In the genomic region with DNA sequence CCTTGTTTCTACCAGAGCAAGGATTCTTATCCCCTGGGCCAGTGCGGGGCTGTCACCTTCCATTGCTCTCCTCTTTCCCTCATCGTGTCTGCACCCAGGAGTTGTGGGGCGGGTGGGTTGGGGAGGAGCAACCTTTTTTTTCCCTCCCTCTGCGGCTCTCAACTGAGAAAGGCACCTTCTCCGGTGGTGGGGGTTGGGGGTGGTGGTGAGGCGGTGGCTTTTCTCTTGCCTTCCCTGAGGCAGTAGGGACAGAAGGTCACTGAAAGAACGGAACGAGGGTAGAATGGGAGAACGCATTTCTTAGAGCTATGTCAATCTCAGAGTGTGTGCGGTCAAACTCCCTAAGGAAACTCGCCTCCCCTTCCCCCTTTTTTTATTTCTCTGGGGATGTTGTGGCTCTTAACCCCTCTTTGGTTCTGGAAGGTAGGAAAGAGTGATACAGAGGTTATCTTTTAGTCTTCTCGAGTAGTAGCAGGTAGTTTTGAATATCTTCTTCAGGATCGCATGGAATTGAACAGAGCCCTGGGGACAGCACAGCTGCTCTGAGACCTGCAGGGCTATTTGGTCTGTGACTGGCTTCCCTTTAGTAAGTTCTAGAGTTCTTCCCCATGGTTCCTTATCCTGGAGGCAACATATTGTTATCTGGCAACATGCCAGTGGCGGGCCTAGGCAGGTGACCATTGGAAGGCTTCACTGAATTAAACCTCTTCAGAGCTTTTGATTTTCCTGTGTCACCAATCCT, we compare ENCODE assay signal across 8 cellular contexts. TPM values are rescaled to one million over a fixed set of nuclear protein-coding genes. Genes with fewer than 3 reads are reported as not detected.
A peak's percentile ranks its signal among the peaks of the same experiment; 100 is the strongest.
DNase-seq lines count a peak whose midpoint lies in the region; ATAC-seq and TF ChIP-seq lines count a peak whose summit lies in the region.

No MANE protein-coding gene starts in this region.

- H3K27me3 ChIP-seq in CD4-positive, CD25-positive, alpha-beta regulatory T cell (ENCODE audit: control insufficient read depth, insufficient read depth, low read length): no peaks in the 10 kb centered on the region
- H3K27me3 ChIP-seq in SJCRH30: no peaks in the 10 kb centered on the region
- H3K27me3 ChIP-seq in trophoblast cell (ENCODE audit: insufficient read depth, low read length): no peaks in the 10 kb centered on the region
- H3K27me3 ChIP-seq in uterus: no peaks in the 10 kb centered on the region

- H3K14ac ChIP-seq in trophoblast cell (ENCODE audit: low read length): peak overlapping the region; percentile 100

- H3K36me3 ChIP-seq in CD4-positive, CD25-positive, alpha-beta regulatory T cell (ENCODE audit: control insufficient read depth, insufficient read depth, low read length): peaks cover 4% of the 10 kb centered on the region
- H3K36me3 ChIP-seq in SJCRH30 (peaks cover 4% of the 10 kb centered on the region; the same call in 1 of the 2 replicates), trophoblast cell (ENCODE audit: control insufficient read depth in 1 of 2, insufficient read depth in 2 of 2, low read length in 2 of 2) (peaks cover 0 to 3% of the 10 kb centered on the region in 2 experiments), uterus (no peaks in the 10 kb centered on the region)

- H3K4me3 ChIP-seq in CD4-positive, CD25-positive, alpha-beta regulatory T cell (ENCODE audit: low read depth, low read length): peak overlapping the region; percentile 92
- H3K4me3 ChIP-seq in SJCRH30 (peak overlapping the region; percentile 98), trophoblast cell (ENCODE audit: low read depth, low read length) (peak overlapping the region; percentile 99), uterus (peak overlapping the region; percentile 91 to 99)

- H3K27ac Mint-ChIP-seq in CD4-positive, CD25-positive, alpha-beta regulatory T cell: peak overlapping the region; percentile 98 to 100 (median 99)
- H3K27ac Mint-ChIP-seq in activated naive CD4-positive, alpha-beta T cell treated with anti-CD3 and anti-CD28 coated beads, Interleukin-2, amount 10 ng/mL, durations not matched to agents 7 days and 5 days: peak overlapping the region; percentile 95

- H2AK5ac ChIP-seq in trophoblast cell (ENCODE audit: low read length): peak overlapping the region; percentile 100

- H2BK12ac ChIP-seq in trophoblast cell (ENCODE audit: low read length): no peak overlapping the region

- CTCF ChIA-PET in activated naive CD4-positive, alpha-beta T cell treated with anti-CD3 and anti-CD28 coated beads, Interleukin-2, amount 10 ng/mL, durations not matched to agents 7 days and 5 days (lab: Charles Lee): interaction anchor here (1.0 to 1.4 kb wide), 3 partner anchors 13 to 55 kb away, joined by 3 to 4 read pairs (median 3); partner anchors contain the start of gene DHX40

- peaks cover 25% of the 10 kb centered on the region for H3K79me2 ChIP-seq in trophoblast cell (ENCODE audit: control insufficient read depth, insufficient read depth, low read length, poor library complexity)

- H3K4me1 Mint-ChIP-seq in CD4-positive, CD25-positive, alpha-beta regulatory T cell: peaks cover 18 to 66% (median 54%) of the 10 kb centered on the region in 4 donors
- H3K4me1 Mint-ChIP-seq in activated naive CD4-positive, alpha-beta T cell treated with anti-CD3 and anti-CD28 coated beads, Interleukin-2, amount 10 ng/mL, durations not matched to agents 7 days and 5 days: peaks cover 58% of the 10 kb centered on the region

- ATAC-seq in CD4-positive, CD25-positive, alpha-beta regulatory T cell (ENCODE audit: low read depth in 2 of 2): no peak
- ATAC-seq in Right ventricle myocardium superior (ENCODE audit: poor library complexity): peak; percentile 21

- peak overlapping the region; percentile 100 for H2BK5ac ChIP-seq in trophoblast cell (ENCODE audit: low read depth, low read length, poor library complexity)

- peaks cover 19% of the 10 kb centered on the region for H3K79me1 ChIP-seq in trophoblast cell (ENCODE audit: low read length)

- peak overlapping the region; percentile 98 for H3K27ac ChIP-seq in CD4-positive, CD25-positive, alpha-beta regulatory T cell (ENCODE audit: insufficient read depth, low read length, poor library complexity, severe bottlenecking)
- H3K27ac ChIP-seq in SJCRH30: no peak overlapping the region
- H3K27ac ChIP-seq in trophoblast cell (ENCODE audit: low read depth, low read length): peak overlapping the region; percentile 99
- H3K27ac ChIP-seq in uterus: peak overlapping the region; percentile 95 to 99

- H3K9ac ChIP-seq in trophoblast cell (ENCODE audit: low read length): peak overlapping the region; percentile 92

- peak overlapping the region; percentile 100 for H3K4ac ChIP-seq in trophoblast cell (ENCODE audit: low read depth, low read length)

- H4K91ac ChIP-seq in trophoblast cell (ENCODE audit: low read depth, low read length): peak overlapping the region; percentile 100

- no peak for TF ChIP-seq POLR2A in uterus (IDR thresholded peaks at IDR 0.05)

- peak overlapping the region; percentile 92 to 98 (median 95) for H3K4me3 Mint-ChIP-seq in CD4-positive, CD25-positive, alpha-beta regulatory T cell
- peak overlapping the region; percentile 83 for H3K4me3 Mint-ChIP-seq in activated naive CD4-positive, alpha-beta T cell treated with anti-CD3 and anti-CD28 coated beads, Interleukin-2, amount 10 ng/mL, durations not matched to agents 7 days and 5 days

- H3K9me3 ChIP-seq in CD4-positive, CD25-positive, alpha-beta regulatory T cell (ENCODE audit: control insufficient read depth in 2 of 2, low read length in 2 of 2): no peaks in the 10 kb centered on the region
- H3K9me3 ChIP-seq in SJCRH30 (replicated peaks) (no peaks in the 10 kb centered on the region), trophoblast cell (ENCODE audit: insufficient read depth, low read depth, low read length) (no peaks in the 10 kb centered on the region), uterus (no peaks in the 10 kb centered on the region)

- no peaks in the 10 kb centered on the region for H3K36me3 Mint-ChIP-seq in CD4-positive, CD25-positive, alpha-beta regulatory T cell
- peaks cover 15% of the 10 kb centered on the region for H3K36me3 Mint-ChIP-seq in activated naive CD4-positive, alpha-beta T cell treated with anti-CD3 and anti-CD28 coated beads, Interleukin-2, amount 10 ng/mL, durations not matched to agents 7 days and 5 days

- H2AFZ ChIP-seq in trophoblast cell (ENCODE audit: insufficient read depth, low read length, poor library complexity): peak overlapping the region; percentile 94

- H4K8ac ChIP-seq in trophoblast cell (ENCODE audit: low read depth, low read length): peak overlapping the region; percentile 98

- H4K12ac ChIP-seq in trophoblast cell (ENCODE audit: low read depth, low read length): peak overlapping the region; percentile 77

- no peak overlapping the region for H3K23ac ChIP-seq in trophoblast cell (ENCODE audit: low read length)

- H3K4me2 ChIP-seq in trophoblast cell (ENCODE audit: low read length): peak overlapping the region; percentile 74

- intact Hi-C loops in Right ventricle myocardium superior (cut with DNase I) (no loop called here), uterus (cut with DNase I; ENCODE audit: low total_unique reads) (no loop called here)

- no peaks in the 10 kb centered on the region for H3K9me3 Mint-ChIP-seq in CD4-positive, CD25-positive, alpha-beta regulatory T cell
- H3K9me3 Mint-ChIP-seq in activated naive CD4-positive, alpha-beta T cell treated with anti-CD3 and anti-CD28 coated beads, Interleukin-2, amount 10 ng/mL, durations not matched to agents 7 days and 5 days: no peaks in the 10 kb centered on the region

- H3K18ac ChIP-seq in trophoblast cell (ENCODE audit: low read length): peak overlapping the region; percentile 100

- no CpG with 5 or more reads among the region's 14 CpGs for WGBS in trophoblast cell (ENCODE audit: extremely low coverage, insufficient coverage, insufficient read length)

- peaks cover 16% of the 10 kb centered on the region for H3K27me3 Mint-ChIP-seq in CD4-positive, CD25-positive, alpha-beta regulatory T cell
- H3K27me3 Mint-ChIP-seq in activated naive CD4-positive, alpha-beta T cell treated with anti-CD3 and anti-CD28 coated beads, Interleukin-2, amount 10 ng/mL, durations not matched to agents 7 days and 5 days: peaks cover 7% of the 10 kb centered on the region

- H3K4me1 ChIP-seq in CD4-positive, CD25-positive, alpha-beta regulatory T cell (ENCODE audit: control insufficient read depth, insufficient read depth, low read length, poor library complexity, severe bottlenecking): peaks cover 48% of the 10 kb centered on the region
- H3K4me1 ChIP-seq in SJCRH30: 0 out of 2 replicates have a peak, but pooled peaks cover 4% of the 10 kb centered on the region
- H3K4me1 ChIP-seq in trophoblast cell (ENCODE audit: control insufficient read depth in 1 of 2, insufficient read depth in 2 of 2, low read length in 2 of 2): peaks cover 3% of the 10 kb centered on the region in 2 experiments
- H3K4me1 ChIP-seq in uterus: peaks cover 3 to 8% of the 10 kb centered on the region in 2 donors

- DNase-seq in CD4-positive, CD25-positive, alpha-beta regulatory T cell: peak; percentile 22 to 67 (median 42)
- DNase-seq in HT-29 (ENCODE audit: low spot score) (peak; percentile 61), SJCRH30 (peak; percentile 44 to 64), Right ventricle myocardium superior (no peak), trophoblast cell (peak; percentile 81 to 84), uterus (peak; percentile 17 to 18), cortex of kidney (lab: John Stamatoyannopoulos, UW) (no peak)
- DNase-seq in activated naive CD4-positive, alpha-beta T cell treated with anti-CD3 and anti-CD28 coated beads, Interleukin-2, amount 10 ng/mL, durations not matched to agents 7 days and 5 days: peak; percentile 72

- H2BK120ac ChIP-seq in trophoblast cell (ENCODE audit: insufficient read depth, low read length, poor library complexity): peak overlapping the region; percentile 100

- no peak for TF ChIP-seq CTCF in uterus (IDR thresholded peaks at IDR 0.05)

RNA-seq across cellular contexts. Expression of gene CLTC, which starts 1.0 kb away (rescaled TPM):
- 111 TPM for total RNA-seq in CD4-positive, CD25-positive, alpha-beta regulatory T cell
- polyA plus RNA-seq in CD4-positive, CD25-positive, alpha-beta regulatory T cell: 10 to 100 TPM; 37.4 to 47.2 (median 37.9) TPM
- 78.9 and 92.0 TPM in 2 replicates for total RNA-seq in HT-29 (2014; rRNA removed; shearing (Covaris generic))
- 209 and 219 TPM in 2 replicates for total RNA-seq in SJCRH30 (2014; rRNA removed; shearing (Covaris generic))
- total RNA-seq in Right ventricle myocardium superior: 126 TPM
- 234 and 254 TPM in 2 replicates for polyA plus RNA-seq in trophoblast cell (2013)
- total RNA-seq in uterus: 100 to 1,000 TPM in 3 of 4 donors, 10 to 100 TPM in 1; 89.7 to 463 (median 245) TPM

RNA-seq across cellular contexts. Expression of gene DHX40, which starts 55.3 kb away (rescaled TPM):
- 52.2 TPM for total RNA-seq in CD4-positive, CD25-positive, alpha-beta regulatory T cell
- 10 to 100 TPM; 22.3 to 23.4 (median 22.8) TPM for polyA plus RNA-seq in CD4-positive, CD25-positive, alpha-beta regulatory T cell
- total RNA-seq in HT-29 (2014; rRNA removed; shearing (Covaris generic)): 16.9 and 18.5 TPM in 2 replicates
- total RNA-seq in SJCRH30 (2014; rRNA removed; shearing (Covaris generic)): 45.6 and 47.2 TPM in 2 replicates
- total RNA-seq in Right ventricle myocardium superior (18.1 TPM), uterus (100 to 1,000 TPM in 1 of 4 donors, 10 to 100 TPM in 3; 15.0 to 113 (median 29.8) TPM)
- polyA plus RNA-seq in trophoblast cell (2013): 18.5 and 18.9 TPM in 2 replicates

Comparison
In these comparisons a context has a peak if more than half of its experiments do, and no peak if none do; other contexts are left out.
1. DNase-seq: peak in CD4-positive, CD25-positive, alpha-beta regulatory T cell (3 of 3), HT-29 (single experiment), SJCRH30 (2 of 2), activated naive CD4-positive, alpha-beta T cell treated with anti-CD3 and anti-CD28 coated beads, Interleukin-2, amount 10 ng/mL, durations not matched to agents 7 days and 5 days (single experiment), trophoblast cell (2 of 2) and uterus (2 of 2); none in Right ventricle myocardium superior (single experiment) and cortex of kidney (single experiment).
2. Peak in every context shown above with its lines, with median percentiles within 50 percentile points of each other: H3K4me3 ChIP-seq.